In genomic region chr5:140962190-140962589, GRCh38 we compare ENCODE assay signal across 10 cellular contexts. TPM values are rescaled to one million over a fixed set of nuclear protein-coding genes. Genes with fewer than 3 reads are reported as not detected.
"Had no signal": no experiment of that assay in that cellular context is flagged by ENCODE, and none has a peak within 500 bp of the region (broad histone marks: within the 10 kb centered on the region; RNA-seq: fewer than 3 reads in every experiment).

No MANE protein-coding gene starts in this region.

- H2AFZ ChIP-seq: GM23248 had no signal

- H3K9ac ChIP-seq: GM23248, KMS-11 had no signal

- H3K4me2 ChIP-seq: KMS-11 had no signal

- H3K27ac ChIP-seq: GM23248, KMS-11 had no signal

- DNase-seq: GM23248, GOT3, H9, HCEC 1CT, Karpas-422, KBM-7 had no signal

- FAIRE-seq: H54, HTR-8/SVneo had no signal

- H3K4me3 ChIP-seq: GM23248 had no signal

RNA-seq across cellular contexts. Expression of gene PCDHAC2, which starts 4.1 kb away (rescaled TPM):
- total RNA-seq: GM23248 had no signal
- polyA plus RNA-seq: GM23248 had no signal

RNA-seq across cellular contexts. Expression of gene PCDHAC1, which starts 36.1 kb away (rescaled TPM):
- total RNA-seq: GM23248, HT-29 had no signal
- polyA plus RNA-seq: GM23248 had no signal
